Comparison of ENCODE assay signal across 17 cellular contexts in the genomic region with DNA sequence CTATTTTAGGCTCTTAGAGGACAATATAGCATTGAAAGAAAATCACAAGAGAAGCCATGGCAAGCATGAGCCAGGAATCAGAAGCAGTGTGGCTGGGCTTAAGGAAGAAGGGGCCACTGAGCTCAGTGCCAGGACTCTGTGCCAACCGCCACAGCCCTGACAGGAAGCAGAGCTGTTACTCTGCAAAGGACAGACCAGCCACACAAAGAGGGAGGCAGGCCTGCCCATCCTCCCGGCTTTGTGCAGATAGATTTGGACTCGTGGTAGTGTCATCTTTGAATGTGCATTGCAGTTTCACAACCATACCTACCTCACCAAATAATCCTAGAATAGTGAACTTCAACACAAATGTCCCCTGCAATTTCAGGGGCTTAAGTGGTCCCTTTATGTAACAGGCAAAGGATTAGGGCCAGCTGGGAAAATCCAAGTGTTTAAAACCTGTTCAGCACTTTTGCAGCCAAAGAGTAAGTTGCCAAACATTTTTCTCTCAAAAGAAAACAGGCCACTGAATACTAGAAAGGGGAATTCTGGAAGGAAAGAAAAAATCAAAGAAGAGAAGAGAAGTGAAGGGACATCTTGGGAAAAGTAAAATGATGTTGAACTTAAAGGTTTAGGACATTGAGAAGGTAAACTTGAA. TPM values are rescaled to one million over a fixed set of nuclear protein-coding genes. Genes with fewer than 3 reads are reported as not detected.
DNase-seq lines count a peak whose midpoint lies in the region; ATAC-seq and TF ChIP-seq lines count a peak whose summit lies in the region.
"Had no signal": no experiment of that assay in that cellular context is flagged by ENCODE, and none has a peak within 500 bp of the region (broad histone marks: within the 10 kb centered on the region; RNA-seq: fewer than 3 reads in every experiment).

No MANE protein-coding gene starts in this region.

- H3K4me3 Mint-ChIP-seq in activated naive CD8-positive, alpha-beta T cell treated with anti-CD3 and anti-CD28 coated beads for 36 hours = no peak overlapping the region
- H3K4me3 Mint-ChIP-seq: stimulated activated naive CD8-positive, alpha-beta T cell treated with anti-CD3 and anti-CD28 coated beads, Interleukin-15, amount 100 ng/mL, for 72 hours; WTC11 had no signal

- BruUV-seq in Panc1 (replicated peaks; lab: Mats Ljungman, UMichigan) = no TSS peak

- H3K4me1 Mint-ChIP-seq in activated naive CD8-positive, alpha-beta T cell treated with anti-CD3 and anti-CD28 coated beads for 36 hours = no peaks in the 10 kb centered on the region
- H3K4me1 Mint-ChIP-seq: stimulated activated naive CD8-positive, alpha-beta T cell treated with anti-CD3 and anti-CD28 coated beads, Interleukin-15, amount 100 ng/mL, for 72 hours had no signal

- peaks cover 6% of the 10 kb centered on the region for H3K9me3 Mint-ChIP-seq in activated naive CD8-positive, alpha-beta T cell treated with anti-CD3 and anti-CD28 coated beads for 36 hours

- CTCF ChIA-PET in Panc1 (lab: Charles Lee) = no interaction called here

- peaks cover 10% of the 10 kb centered on the region for H3K27me3 Mint-ChIP-seq in activated naive CD8-positive, alpha-beta T cell treated with anti-CD3 and anti-CD28 coated beads for 36 hours
- H3K27me3 Mint-ChIP-seq: progenitor cell of endocrine pancreas had no signal

- H3K36me3 Mint-ChIP-seq in activated naive CD8-positive, alpha-beta T cell treated with anti-CD3 and anti-CD28 coated beads for 36 hours = no peaks in the 10 kb centered on the region

- H3K27ac ChIP-seq in Panc1 (ENCODE audit: low read length) = no peak overlapping the region
- H3K27ac ChIP-seq in esophagus (ENCODE audit: low read depth in 2 of 2, low read length in 1 of 2) = peak overlapping the region; percentile 4 to 54
- H3K27ac ChIP-seq: left lung, uterus had no signal

- no peak overlapping the region for H3K4me3 ChIP-seq in Panc1 (ENCODE audit: low read depth in 2 of 2, low read length in 2 of 2)
- H3K4me3 ChIP-seq in esophagus (ENCODE audit: low read depth in 1 of 2, low read length in 2 of 2) = no peak overlapping the region
- H3K4me3 ChIP-seq: left lung, uterus had no signal

- ATAC-seq in Panc1 = 0 out of 2 replicates have a peak, but pooled peaks have one; percentile 21
- ATAC-seq in GM19463 (IDR thresholded peaks at IDR 0.05; ENCODE audit: unreplicated experiment) = no peak
- ATAC-seq: left lung; stimulated activated naive CD8-positive, alpha-beta T cell treated with anti-CD3 and anti-CD28 coated beads, Interleukin-15, amount 100 ng/mL, for 72 hours had no signal

- H3K4me1 ChIP-seq in Panc1 (ENCODE audit: control insufficient read depth, insufficient read depth, low read length) = no peaks in the 10 kb centered on the region; the same call in 1 of the 2 replicates
- H3K4me1 ChIP-seq in esophagus (ENCODE audit: control insufficient read depth in 2 of 2, insufficient read depth in 2 of 2, low read length in 1 of 2) = peaks cover 0 to 8% of the 10 kb centered on the region in 2 donors
- H3K4me1 ChIP-seq: uterus had no signal

- H3K27me3 ChIP-seq in Panc1 (ENCODE audit: control insufficient read depth, insufficient read depth, low read length) (no peaks in the 10 kb centered on the region), esophagus (ENCODE audit: control insufficient read depth in 1 of 2, insufficient read depth in 2 of 2, low read length in 2 of 2) (no peaks in the 10 kb centered on the region)
- H3K27me3 ChIP-seq: left lung, uterus had no signal

- WGBS in esophagus, 2 donors = 28 to 32% methylated on average over 3 of the region's 3 CpGs

- H3K27ac Mint-ChIP-seq in activated naive CD8-positive, alpha-beta T cell treated with anti-CD3 and anti-CD28 coated beads for 36 hours = no peak overlapping the region
- H3K27ac Mint-ChIP-seq: progenitor cell of endocrine pancreas; stimulated activated naive CD8-positive, alpha-beta T cell treated with anti-CD3 and anti-CD28 coated beads, Interleukin-15, amount 100 ng/mL, for 72 hours had no signal

- DNase-seq in GF-D8 (lab: John Stamatoyannopoulos, UW) = peak; percentile 70
- no peak for DNase-seq in Panc1 (ENCODE audit: low read depth, low spot score)
- peak; percentile 26 for DNase-seq in mucosa of gallbladder (ENCODE audit: low spot score)
- no peak for DNase-seq in activated CD4-positive, alpha-beta T cell treated with anti-CD3 and anti-CD28 coated beads, Interleukin-2, amount 50 U/mL, for 4 hours
- no peak for DNase-seq in GM03348 (ENCODE audit: low spot score)
- no peak for DNase-seq in activated naive CD8-positive, alpha-beta T cell treated with anti-CD3 and anti-CD28 coated beads for 36 hours
- DNase-seq: activated gamma-delta T cell treated with Interleukin-2 at 50 U/mL for 16 hours; Caco-2; left lung; NCI-H1694; NCI-H510A treated with DMSO at 0.1 percent for 48 hours; stimulated activated naive CD8-positive, alpha-beta T cell treated with anti-CD3 and anti-CD28 coated beads, Interleukin-15, amount 100 ng/mL, for 72 hours; uterus had no signal

- TF ChIP-seq CTCF in Panc1 (IDR thresholded peaks at IDR 0.05) = no peak

- in situ Hi-C loops in Panc1 (cut with HindIII; ENCODE audit: low pct_unique_long_range_greater_than_20kb, low sequenced_read_pairs) = no loop called here

- H3K9me3 ChIP-seq in Panc1 (ENCODE audit: control insufficient read depth, insufficient read depth, low read depth, low read length) (no peaks in the 10 kb centered on the region), esophagus (ENCODE audit: control insufficient read depth in 2 of 2, insufficient read depth in 1 of 2, low read depth in 1 of 2, low read length in 1 of 2) (peaks cover 4% of the 10 kb centered on the region in 2 donors)
- H3K9me3 ChIP-seq: Caco-2, uterus had no signal

- H3K36me3 ChIP-seq in Panc1 (ENCODE audit: control insufficient read depth, insufficient read depth, low read length) (no peaks in the 10 kb centered on the region), esophagus (ENCODE audit: control insufficient read depth in 2 of 2, insufficient read depth in 2 of 2, low read length in 1 of 2) (no peaks in the 10 kb centered on the region)
- H3K36me3 ChIP-seq: left lung, uterus had no signal

- POLR2A ChIA-PET in Panc1 (lab: Charles Lee) = no interaction called here

- intact Hi-C loops in Panc1 (cut with micrococcal nuclease; ENCODE audit: unreplicated experiment) = no loop called here

RNA-seq across cellular contexts. Expression of a gene that starts 55.1 kb away (rescaled TPM):
- total RNA-seq in Panc1 (2021; ENCODE audit: unreplicated experiment) = 10.5 TPM
- polyA plus RNA-seq in Panc1 (2012; ENCODE audit: insufficient read length) = 9.5 TPM
- 1 to 10 TPM; 2.5 to 3.9 TPM for polyA plus RNA-seq in esophagus
- 85.7 TPM for total RNA-seq in mucosa of gallbladder
- not detected for total RNA-seq in activated naive CD8-positive, alpha-beta T cell treated with anti-CD3 and anti-CD28 coated beads for 36 hours
- total RNA-seq: Caco-2 had no signal

Comparison
In these comparisons a context has a peak if more than half of its experiments do, and no peak if none do; other contexts are left out.
1. DNase-seq: peak in GF-D8 (single experiment) and mucosa of gallbladder (single experiment); none in Panc1 (single experiment), activated CD4-positive, alpha-beta T cell treated with anti-CD3 and anti-CD28 coated beads, Interleukin-2, amount 50 U/mL, for 4 hours (0 of 2), GM03348 (single experiment) and activated naive CD8-positive, alpha-beta T cell treated with anti-CD3 and anti-CD28 coated beads for 36 hours (single experiment).
2. RNA of a gene that starts 55.1 kb away (total RNA-seq): 85.7 TPM in mucosa of gallbladder (single experiment) and 10.5 TPM in Panc1 (single experiment); not detected in activated naive CD8-positive, alpha-beta T cell treated with anti-CD3 and anti-CD28 coated beads for 36 hours; every median in the first group is over 10 times any median in the second.